In genomic region chr13:110519506-110519905, GRCh38 we compare ENCODE assay signal across 15 cellular contexts.
"Had no signal": no experiment of that assay in that cellular context is flagged by ENCODE, and none has a peak within 500 bp of the region (broad histone marks: within the 10 kb centered on the region; RNA-seq: fewer than 3 reads in every experiment).

No MANE protein-coding gene starts in this region.

- ATAC-seq: activated CD8-positive, alpha-beta T cell treated with anti-CD3 and anti-CD28 coated beads for 36 hours; activated T-cell treated with anti-CD3 and anti-CD28 coated beads, Interleukin-2, amount 50 U/mL, for 72 hours; lower lobe of right lung; naive thymus-derived CD4-positive, alpha-beta T cell; psoas muscle; T-cell had no signal

- H3K9me3 Mint-ChIP-seq: activated CD8-positive, alpha-beta T cell treated with anti-CD3 and anti-CD28 coated beads for 36 hours; activated naive CD8-positive, alpha-beta T cell treated with anti-CD3 and anti-CD28 coated beads, Interleukin-2, amount 10 ng/mL, durations not matched to agents 7 days and 5 days; activated T-cell treated with anti-CD3 and anti-CD28 coated beads, Interleukin-2, amount 50 U/mL, for 72 hours; T-cell had no signal

- H3K36me3 Mint-ChIP-seq: activated naive CD8-positive, alpha-beta T cell treated with anti-CD3 and anti-CD28 coated beads, Interleukin-2, amount 10 ng/mL, durations not matched to agents 7 days and 5 days; T-cell had no signal

- DNase-seq: activated CD4-positive, alpha-beta T cell treated with anti-CD3 and anti-CD28 coated beads for 4 hours; activated CD8-positive, alpha-beta memory T cell treated with anti-CD3 and anti-CD28 coated beads, Interleukin-2, amount 50 U/mL, for 4 hours; activated CD8-positive, alpha-beta T cell treated with anti-CD3 and anti-CD28 coated beads for 36 hours; activated naive CD8-positive, alpha-beta T cell treated with anti-CD3 and anti-CD28 coated beads, Interleukin-2, amount 10 ng/mL, durations not matched to agents 7 days and 5 days; activated T-cell treated with anti-CD3 and anti-CD28 coated beads, Interleukin-2, amount 50 U/mL, for 72 hours; effector CD4-positive, alpha-beta T cell; hypothalamus; lower lobe of right lung; midbrain; naive thymus-derived CD4-positive, alpha-beta T cell; occipital lobe; stimulated activated CD4-positive, alpha-beta T cell treated with anti-CD3 and anti-CD28 coated beads, Interleukin-4, amount 100 ng/mL, for 24 hours; T-cell; WERI-Rb-1 had no signal

- H3K27me3 Mint-ChIP-seq: activated naive CD8-positive, alpha-beta T cell treated with anti-CD3 and anti-CD28 coated beads, Interleukin-2, amount 10 ng/mL, durations not matched to agents 7 days and 5 days; naive thymus-derived CD4-positive, alpha-beta T cell had no signal

- H3K36me3 ChIP-seq: WERI-Rb-1 had no signal

- H3K27ac ChIP-seq: psoas muscle, WERI-Rb-1 had no signal

- H3K4me3 Mint-ChIP-seq: activated CD8-positive, alpha-beta T cell treated with anti-CD3 and anti-CD28 coated beads for 36 hours; activated naive CD8-positive, alpha-beta T cell treated with anti-CD3 and anti-CD28 coated beads, Interleukin-2, amount 10 ng/mL, durations not matched to agents 7 days and 5 days; activated T-cell treated with anti-CD3 and anti-CD28 coated beads, Interleukin-2, amount 50 U/mL, for 72 hours; naive thymus-derived CD4-positive, alpha-beta T cell; T-cell had no signal

- H3K9me3 ChIP-seq: lower lobe of right lung, psoas muscle had no signal

- H3K4me3 ChIP-seq: lower lobe of right lung, psoas muscle had no signal

- H3K27ac Mint-ChIP-seq: activated CD8-positive, alpha-beta T cell treated with anti-CD3 and anti-CD28 coated beads for 36 hours; activated naive CD8-positive, alpha-beta T cell treated with anti-CD3 and anti-CD28 coated beads, Interleukin-2, amount 10 ng/mL, durations not matched to agents 7 days and 5 days; activated T-cell treated with anti-CD3 and anti-CD28 coated beads, Interleukin-2, amount 50 U/mL, for 72 hours; naive thymus-derived CD4-positive, alpha-beta T cell; T-cell had no signal
